Comparison of ENCODE assay signal across 8 cellular contexts in genomic region chr15:43133429-43134156, GRCh38. TPM values are rescaled to one million over a fixed set of nuclear protein-coding genes. Genes with fewer than 3 reads are reported as not detected.
DNase-seq lines count a peak whose midpoint lies in the region; ATAC-seq and TF ChIP-seq lines count a peak whose summit lies in the region.

Gene TMEM62, plus strand, starts transcription at chr15:43133586. Its CDS starts 217 bp downstream, at chr15:43133803.

- H3K4me1 ChIP-seq in mucosa of descending colon (ENCODE audit: low read depth) = peaks cover 16% of the 10 kb centered on the region

- H3K36me3 ChIP-seq in mucosa of descending colon (ENCODE audit: low read depth) = peaks cover 7% of the 10 kb centered on the region

- peak; percentile 91 for DNase-seq in COLO668 (lab: John Stamatoyannopoulos, UW; ENCODE audit: unreplicated experiment)
- peak; percentile 63 for DNase-seq in OCI-M2 (lab: John Stamatoyannopoulos, UW; ENCODE audit: unreplicated experiment)
- DNase-seq in activated T-cell treated with anti-CD3 and anti-CD28 coated beads, Interleukin-2, amount 50 U/mL, for 1 hour = peak; percentile 65
- no peak for DNase-seq in epithelial cell of proximal tubule (ENCODE audit: low read depth)
- peak; percentile 91 to 93 (median 92) for DNase-seq in mucosa of descending colon
- DNase-seq in stimulated activated CD8-positive, alpha-beta memory T cell treated with anti-CD3 and anti-CD28 coated beads, Interleukin-7, amount 100 ng/mL, for 24 hours (ENCODE audit: low read depth) = peak; percentile 26

- peak; percentile 94 for ATAC-seq in GM19438 (IDR thresholded peaks at IDR 0.05; ENCODE audit: low read depth, unreplicated experiment)
- peak; percentile 85 for ATAC-seq in HG03565 (IDR thresholded peaks at IDR 0.05; ENCODE audit: unreplicated experiment)
- ATAC-seq in mucosa of descending colon = peak; percentile 95

- no peaks in the 10 kb centered on the region for H3K9me3 ChIP-seq in mucosa of descending colon

- TF ChIP-seq CTCF in epithelial cell of proximal tubule (conservative IDR thresholded peaks at IDR 0.05; ENCODE audit: low read depth, low read length) (no peak), mucosa of descending colon (IDR thresholded peaks at IDR 0.05) (no peak)

- intact Hi-C loops in mucosa of descending colon (cut with DNase I, micrococcal nuclease) = no loop called here

- peak within 1 kb of the TSS; percentile 90 for H3K4me3 ChIP-seq in epithelial cell of proximal tubule (ENCODE audit: low read depth, low read length)
- peak within 1 kb of the TSS; percentile 80 for H3K4me3 ChIP-seq in mucosa of descending colon

RNA-seq across cellular contexts. Expression of gene TMEM62, which starts in this region (rescaled TPM):
- 21.8 and 22.6 TPM in 2 replicates for total RNA-seq in epithelial cell of proximal tubule
- 10 to 100 TPM; 26.8 to 43.7 (median 34.9) TPM for total RNA-seq in mucosa of descending colon
